ENCODE assay signal across 8 cellular contexts in genomic region chr2:55526174-55526573, GRCh38.
"Had no signal": no experiment of that assay in that cellular context is flagged by ENCODE, and none has a peak within 500 bp of the region (broad histone marks: within the 10 kb centered on the region; RNA-seq: fewer than 3 reads in every experiment).

No MANE protein-coding gene starts in this region.

- H3K27ac Mint-ChIP-seq: GM23338, H9 had no signal

- DNase-seq: H9, HCEC 1CT, IMR-90, KBM-7 had no signal

- FAIRE-seq: H1, H54, HTR-8/SVneo had no signal

- H3K4me1 Mint-ChIP-seq: GM23338, H9 had no signal

- H3K4me3 ChIP-seq: GM23338 had no signal

- H2AFZ ChIP-seq: GM23338 had no signal

- ATAC-seq: GM23338 had no signal

- H3K4me2 ChIP-seq: GM23338 had no signal

- H3K4me3 Mint-ChIP-seq: GM23338, H9 had no signal

- H3K9me3 Mint-ChIP-seq: GM23338, H9 had no signal
